Comparison of ENCODE assay signal across 8 cellular contexts in the genomic region with DNA sequence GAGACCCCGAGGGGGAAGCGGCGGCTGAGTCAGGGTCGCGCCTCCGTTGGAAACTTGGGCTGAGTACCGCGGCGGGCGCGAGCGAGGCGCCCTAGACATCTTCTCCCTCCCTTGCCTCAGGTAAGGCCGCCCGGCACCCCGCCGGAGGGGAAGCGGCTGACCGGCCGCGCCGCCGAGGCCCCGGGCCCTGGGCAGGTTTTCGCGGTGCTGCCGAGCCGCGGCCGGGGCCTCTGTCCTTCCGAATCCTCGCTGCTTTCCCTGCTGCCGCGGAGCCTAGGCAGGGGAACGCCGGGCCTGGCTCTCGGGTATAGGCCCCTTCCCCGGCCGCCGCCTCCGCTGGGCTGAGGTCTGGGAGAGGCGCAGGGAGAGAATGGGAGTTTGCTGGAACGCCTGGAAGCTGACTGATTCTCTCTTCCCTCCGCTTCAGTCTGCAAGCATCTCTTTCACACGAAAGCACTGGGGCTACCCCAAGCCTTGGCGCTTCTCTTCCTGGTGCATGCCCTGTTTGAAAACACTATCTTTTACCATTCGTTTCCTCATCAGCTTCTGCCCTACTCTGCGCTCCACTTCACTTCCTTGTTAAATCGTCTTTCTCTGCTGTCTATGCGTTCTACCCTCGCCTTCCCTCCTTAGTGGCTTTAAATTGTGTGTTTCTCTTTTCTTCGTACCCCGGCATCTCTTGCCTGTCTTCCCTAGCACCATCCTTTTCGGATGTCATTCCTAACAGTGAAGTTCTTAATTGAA. TPM values are rescaled to one million over a fixed set of nuclear protein-coding genes. Genes with fewer than 3 reads are reported as not detected.
DNase-seq lines count a peak whose midpoint lies in the region; FAIRE-seq and TF ChIP-seq lines count a peak whose summit lies in the region.

No MANE protein-coding gene starts in this region.

- no peaks in the 10 kb centered on the region for H3K27me3 ChIP-seq in HUES48 (ENCODE audit: control insufficient read depth, insufficient read depth, low read length)
- H3K27me3 ChIP-seq in astrocyte (ENCODE audit: insufficient read depth, low read length) = no peaks in the 10 kb centered on the region
- no peaks in the 10 kb centered on the region for H3K27me3 ChIP-seq in hepatocyte
- H3K27me3 ChIP-seq in rectal smooth muscle tissue (ENCODE audit: control insufficient read depth, insufficient read depth, low read length) = no peaks in the 10 kb centered on the region

- H3K36me3 ChIP-seq in HUES48 (ENCODE audit: control insufficient read depth, insufficient read depth, low read length) = peaks cover 6% of the 10 kb centered on the region; the same call in 1 of the 2 replicates
- no peaks in the 10 kb centered on the region for H3K36me3 ChIP-seq in astrocyte (ENCODE audit: insufficient read depth, low read length)
- H3K36me3 ChIP-seq in hepatocyte (replicated peaks; ENCODE audit: insufficient read depth, low read depth) = no peaks in the 10 kb centered on the region
- H3K36me3 ChIP-seq in rectal smooth muscle tissue (ENCODE audit: control insufficient read depth, insufficient read depth, low read length) = no peaks in the 10 kb centered on the region

- H3K36me3 Mint-ChIP-seq in astrocyte (ENCODE audit: low read depth, unreplicated experiment) = no peaks in the 10 kb centered on the region

- H3K79me2 ChIP-seq in astrocyte (ENCODE audit: insufficient read depth, low read length) (peaks cover 53% of the 10 kb centered on the region), hepatocyte (peaks cover 51% of the 10 kb centered on the region)

- H3K9ac ChIP-seq in HUES48 (ENCODE audit: low read depth, low read length) (peak overlapping the region; percentile 80), astrocyte (ENCODE audit: low read length) (peak overlapping the region; percentile 95), rectal smooth muscle tissue (ENCODE audit: low read length) (peak overlapping the region; percentile 91)

- H3K4me2 ChIP-seq in astrocyte (ENCODE audit: low read length) (peak overlapping the region; percentile 98), hepatocyte (peak overlapping the region; percentile 85)

- no peaks in the 10 kb centered on the region for H3K9me2 ChIP-seq in hepatocyte (replicated peaks; ENCODE audit: insufficient read depth)

- H3K9me3 ChIP-seq in HUES48 (ENCODE audit: control insufficient read depth, insufficient read depth, low read length) = peaks cover 9% of the 10 kb centered on the region
- H3K9me3 ChIP-seq in astrocyte (ENCODE audit: insufficient read depth, low read depth, low read length) = no peaks in the 10 kb centered on the region
- H3K9me3 ChIP-seq in hepatocyte (ENCODE audit: low read depth) = no peaks in the 10 kb centered on the region

- H3K4me1 ChIP-seq in HUES48 (ENCODE audit: control insufficient read depth, insufficient read depth, low read length) = peaks cover 24% of the 10 kb centered on the region
- peaks cover 12% of the 10 kb centered on the region for H3K4me1 ChIP-seq in astrocyte (ENCODE audit: insufficient read depth, low read length)
- peaks cover 6% of the 10 kb centered on the region for H3K4me1 ChIP-seq in hepatocyte (ENCODE audit: insufficient read depth)
- H3K4me1 ChIP-seq in rectal smooth muscle tissue (ENCODE audit: control insufficient read depth, insufficient read depth, low read length) = peaks cover 4% of the 10 kb centered on the region

- peaks cover 7% of the 10 kb centered on the region for H3K4me1 Mint-ChIP-seq in astrocyte (ENCODE audit: low read depth, unreplicated experiment)

- no peak for FAIRE-seq in astrocyte (lab: Jason Lieb, UNC)

- 1% methylated on average over 30 of the region's 54 CpGs for WGBS in hepatocyte (ENCODE audit: low lambda C conversion rate, missing lambda C conversion rate)

- peak overlapping the region; percentile 90 for H3K27ac Mint-ChIP-seq in astrocyte (ENCODE audit: unreplicated experiment)

- DNase-seq in GM19240 (ENCODE audit: insufficient read length, low spot score) (peak; percentile 7), SKM-1 treated with dmso at 0.1 percent for 144 hours (lab: John Stamatoyannopoulos, UW; ENCODE audit: unreplicated experiment) (peak; percentile 75), astrocyte (ENCODE audit: low read depth) (peak; percentile 23), hepatocyte (ENCODE audit: low spot score) (peak; percentile 63), HPDE6-E6E7 (ENCODE audit: extremely low spot score) (no peak)

- H3K4me3 Mint-ChIP-seq in astrocyte (ENCODE audit: unreplicated experiment) = peak overlapping the region; percentile 99

- peaks cover 21% of the 10 kb centered on the region for H4K20me1 ChIP-seq in astrocyte (ENCODE audit: insufficient read depth, low read length)
- peaks cover 46% of the 10 kb centered on the region for H4K20me1 ChIP-seq in hepatocyte (ENCODE audit: insufficient read depth, poor library complexity, severe bottlenecking)

- H3K27ac ChIP-seq in C4-2B = peak overlapping the region; percentile 89
- H3K27ac ChIP-seq in HUES48 (ENCODE audit: low read depth, low read length) = peak overlapping the region; percentile 90
- peak overlapping the region; percentile 88 for H3K27ac ChIP-seq in astrocyte (ENCODE audit: low read depth, low read length)
- peak overlapping the region; percentile 91 for H3K27ac ChIP-seq in hepatocyte
- peak overlapping the region; percentile 89 for H3K27ac ChIP-seq in rectal smooth muscle tissue (ENCODE audit: low read depth, low read length)

- H3K9me3 Mint-ChIP-seq in astrocyte (ENCODE audit: unreplicated experiment) = peaks cover 4% of the 10 kb centered on the region

- H3K4me3 ChIP-seq in HUES48 (ENCODE audit: low read depth, low read length) (peak overlapping the region; percentile 100), astrocyte (ENCODE audit: insufficient read depth, low read depth, low read length) (peak overlapping the region; percentile 96), hepatocyte (peak overlapping the region; percentile 97), rectal smooth muscle tissue (ENCODE audit: low read length) (peak overlapping the region; percentile 79)

- no peaks in the 10 kb centered on the region for H3K27me3 Mint-ChIP-seq in astrocyte (ENCODE audit: low read depth, unreplicated experiment)

- TF ChIP-seq CTCF in C4-2B (conservative IDR thresholded peaks at IDR 0.05) (no peak), astrocyte (IDR thresholded peaks at IDR 0.05; ENCODE audit: insufficient read depth, low read depth, low read length) (no peak), hepatocyte (IDR thresholded peaks at IDR 0.05; ENCODE audit: poor library complexity) (no peak)

- H2AFZ ChIP-seq in astrocyte (ENCODE audit: low read depth, low read length) (peak overlapping the region; percentile 76), hepatocyte (peak overlapping the region; percentile 34)

RNA-seq across cellular contexts. Expression of a gene that starts 0.7 kb away (rescaled TPM):
- total RNA-seq in astrocyte (39.3 and 39.4 TPM in 2 replicates), hepatocyte (48.1 and 49.1 TPM in 2 replicates)
- polyA plus RNA-seq in hepatocyte = 36.0 and 39.1 TPM in 2 replicates
